Comparison of ENCODE assay signal across 16 cellular contexts in the genomic region with DNA sequence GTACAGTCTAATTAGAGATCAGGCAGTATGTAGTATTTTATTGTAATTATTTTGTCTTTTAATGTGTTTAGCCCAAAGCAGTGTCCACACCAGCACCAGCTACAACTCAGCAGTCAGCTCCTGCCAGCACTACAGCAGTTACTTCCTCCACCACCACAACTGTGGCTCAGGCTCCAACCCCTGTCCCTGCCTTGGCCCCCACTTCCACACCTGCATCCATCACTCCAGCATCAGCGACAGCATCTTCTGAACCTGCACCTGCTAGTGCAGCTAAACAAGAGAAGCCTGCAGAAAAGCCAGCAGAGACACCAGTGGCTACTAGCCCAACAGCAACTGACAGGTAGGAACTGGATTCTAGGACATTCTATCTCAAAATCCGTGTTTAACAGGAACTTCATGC. TPM values are rescaled to one million over a fixed set of nuclear protein-coding genes. Genes with fewer than 3 reads are reported as not detected.
A peak's percentile ranks its signal among the peaks of the same experiment; 100 is the strongest.
DNase-seq lines count a peak whose midpoint lies in the region; ATAC-seq, FAIRE-seq and TF ChIP-seq lines count a peak whose summit lies in the region.
"Had no signal": no experiment of that assay in that cellular context is flagged by ENCODE, and none has a peak within 500 bp of the region (broad histone marks: within the 10 kb centered on the region; RNA-seq: fewer than 3 reads in every experiment).

No MANE protein-coding gene starts in this region.

- no peaks in the 10 kb centered on the region for H3K9me3 Mint-ChIP-seq in CD4-positive, alpha-beta T cell
- H3K9me3 Mint-ChIP-seq: CD8-positive, alpha-beta T cell; H9 had no signal

- intact Hi-C loops in CD4-positive, alpha-beta T cell (cut with DNase I, micrococcal nuclease), result loop anchor here in 1 of 2 experiments (5.0 kb wide), 1 partner anchor 34 kb away; no protein-coding TSS in a partner anchor
- intact Hi-C loops in psoas muscle (cut with DNase I) (no loop called here), body of pancreas (cut with DNase I) (no loop called here)

- peak overlapping the region; percentile 3 for H3K27ac Mint-ChIP-seq in CD4-positive, alpha-beta T cell
- H3K27ac Mint-ChIP-seq: B cell had no signal

- no peak for ATAC-seq in CD4-positive, alpha-beta T cell (ENCODE audit: poor library complexity)
- peak; percentile 33 to 66 (median 42) for ATAC-seq in psoas muscle
- ATAC-seq in body of pancreas, result no peak
- ATAC-seq: CD8-positive, alpha-beta T cell had no signal

- peaks cover 98% of the 10 kb centered on the region for H3K79me2 ChIP-seq in hepatocyte

- CTCF ChIA-PET in CD4-positive, alpha-beta T cell (lab: Charles Lee), result no interaction called here

- no peak for DNase-seq in CD4-positive, alpha-beta T cell
- DNase-seq in GM19239 (ENCODE audit: insufficient read length, low spot score) (no peak), myocyte (ENCODE audit: low read depth) (peak; percentile 48), psoas muscle (no peak), body of pancreas (no peak), pons (ENCODE audit: low spot score) (no peak), hepatocyte (ENCODE audit: low spot score) (no peak)
- DNase-seq: C1 segment of cervical spinal cord; CD8-positive, alpha-beta T cell; COR-L47; GF-D8; GOT3; H9; IMR-90 had no signal

- peaks cover 88% of the 10 kb centered on the region for H4K20me1 ChIP-seq in hepatocyte (ENCODE audit: insufficient read depth, poor library complexity, severe bottlenecking)

- no peak overlapping the region for H3K27ac ChIP-seq in CD4-positive, alpha-beta T cell (ENCODE audit: low read depth, low read length)
- H3K27ac ChIP-seq in psoas muscle, result no peak overlapping the region
- H3K27ac ChIP-seq in body of pancreas, result no peak overlapping the region
- no peak overlapping the region for H3K27ac ChIP-seq in hepatocyte

- no peaks in the 10 kb centered on the region for H3K27me3 ChIP-seq in CD4-positive, alpha-beta T cell (ENCODE audit: control insufficient read depth, insufficient read depth, low read length)
- H3K27me3 ChIP-seq in psoas muscle (ENCODE audit: insufficient read depth in 3 of 3, low read length in 2 of 3) (no peaks in the 10 kb centered on the region), body of pancreas (no peaks in the 10 kb centered on the region), hepatocyte (no peaks in the 10 kb centered on the region)

- H3K9me3 ChIP-seq in CD4-positive, alpha-beta T cell (ENCODE audit: control insufficient read depth, low read length), result no peaks in the 10 kb centered on the region
- H3K9me3 ChIP-seq in psoas muscle (no peaks in the 10 kb centered on the region), body of pancreas (no peaks in the 10 kb centered on the region), hepatocyte (ENCODE audit: low read depth) (no peaks in the 10 kb centered on the region)

- no peak for TF ChIP-seq CTCF in CD4-positive, alpha-beta T cell (IDR thresholded peaks at IDR 0.05)
- no peak for TF ChIP-seq CTCF in psoas muscle (IDR thresholded peaks at IDR 0.05)
- TF ChIP-seq CTCF in body of pancreas (IDR thresholded peaks at IDR 0.05), result no peak
- TF ChIP-seq CTCF in hepatocyte (IDR thresholded peaks at IDR 0.05; ENCODE audit: poor library complexity), result no peak

- H3K4me1 ChIP-seq in psoas muscle (peaks cover 12% of the 10 kb centered on the region), body of pancreas (peaks cover 7% of the 10 kb centered on the region), hepatocyte (ENCODE audit: insufficient read depth) (peaks cover 17% of the 10 kb centered on the region)

- H3K4me3 ChIP-seq in psoas muscle, result no peak overlapping the region
- H3K4me3 ChIP-seq in body of pancreas, result no peak overlapping the region
- H3K4me3 ChIP-seq in hepatocyte, result no peak overlapping the region

- peaks cover 64% of the 10 kb centered on the region for H3K4me1 Mint-ChIP-seq in CD4-positive, alpha-beta T cell (ENCODE audit: low read depth)
- H3K4me1 Mint-ChIP-seq: H9 had no signal

- H3K36me3 ChIP-seq in psoas muscle (ENCODE audit: insufficient read depth in 1 of 2, low read depth in 1 of 2) (peaks cover 2 to 83% of the 10 kb centered on the region in 2 donors), body of pancreas (replicated peaks in 1 of 2; ENCODE audit: insufficient read depth in 1 of 2, low read depth in 2 of 2) (peaks cover 0 to 13% of the 10 kb centered on the region in 2 donors), hepatocyte (replicated peaks; ENCODE audit: insufficient read depth, low read depth) (no peaks in the 10 kb centered on the region)

- 52 to 65% (median 55%) methylated on average over 2 of the region's 2 CpGs for WGBS in psoas muscle, 3 donors
- WGBS in body of pancreas, 2 donors, result 75% methylated on average over 2 of the region's 2 CpGs
- 98% methylated on average over 2 of the region's 2 CpGs for WGBS in hepatocyte (ENCODE audit: low lambda C conversion rate, missing lambda C conversion rate)

- H3K36me3 Mint-ChIP-seq in CD4-positive, alpha-beta T cell (ENCODE audit: low read depth), result peaks cover 78% of the 10 kb centered on the region

- H2AFZ ChIP-seq in hepatocyte, result no peak overlapping the region

- POLR2A ChIA-PET in CD4-positive, alpha-beta T cell (lab: Charles Lee), result interaction anchor here (2.8 kb wide), 1 partner anchor 23 kb away, joined by 9 read pairs; a partner anchor contains a TSS

- H3K27me3 Mint-ChIP-seq in CD4-positive, alpha-beta T cell, result no peaks in the 10 kb centered on the region
- H3K27me3 Mint-ChIP-seq: B cell had no signal

- FAIRE-seq in GM19239 (lab: Jason Lieb, UNC), result peak; percentile 11
- FAIRE-seq: A204.1 had no signal

- H3K9me2 ChIP-seq in hepatocyte (replicated peaks; ENCODE audit: insufficient read depth), result no peaks in the 10 kb centered on the region

- no peak overlapping the region for H3K4me2 ChIP-seq in hepatocyte

- no peak overlapping the region for H3K4me3 Mint-ChIP-seq in CD4-positive, alpha-beta T cell
- H3K4me3 Mint-ChIP-seq: B cell; CD8-positive, alpha-beta T cell; H9 had no signal

- no peak for TF ChIP-seq POLR2A in body of pancreas (IDR thresholded peaks at IDR 0.05)

RNA-seq across cellular contexts. Expression of a gene that starts 23.2 kb away (rescaled TPM):
- total RNA-seq in CD4-positive, alpha-beta T cell, result 10 to 100 TPM; 63.8 to 68.1 TPM
- total RNA-seq in myocyte (225 and 232 TPM in 2 replicates), psoas muscle (100 to 1,000 TPM; 175 to 258 (median 233) TPM), body of pancreas (10 to 100 TPM; 47.1 to 50.6 TPM), hepatocyte (126 and 142 TPM in 2 replicates)
- 130 TPM for polyA plus RNA-seq in myocyte (2012)
- polyA plus RNA-seq in psoas muscle (100 to 1,000 TPM; 126 to 283 (median 135) TPM), hepatocyte (15.9 and 19.4 TPM in 2 replicates)

Comparison
In these comparisons a context has a peak if more than half of its experiments do, and no peak if none do; other contexts are left out.
1. ATAC-seq: peak in psoas muscle (4 of 4); none in CD4-positive, alpha-beta T cell (single experiment) and body of pancreas (single experiment).